Comparison of ENCODE assay signal across 8 cellular contexts in genomic region chr15:73051811-73052678, GRCh38.
A peak's percentile ranks its signal among the peaks of the same experiment; 100 is the strongest.
DNase-seq lines count a peak whose midpoint lies in the region; ATAC-seq and TF ChIP-seq lines count a peak whose summit lies in the region.

TSS of gene NEO1 (plus strand) at chr15:73052463. CDS start at chr15:73052676, 213 bp downstream.

- no peaks in the 10 kb centered on the region for H3K27me3 ChIP-seq in layer of hippocampus (ENCODE audit: control insufficient read depth, insufficient read depth, low read length)

- DNase-seq in NCI-H345 treated with DMSO at 0.1 percent for 48 hours (lab: John Stamatoyannopoulos, UW; ENCODE audit: unreplicated experiment), result peak; percentile 39
- peak; percentile 79 for DNase-seq in activated CD4-positive, alpha-beta T cell treated with anti-CD3 and anti-CD28 coated beads, Interleukin-2, amount 50 U/mL, for 1 hour
- peak; percentile 87 for DNase-seq in coronary artery (ENCODE audit: low spot score)
- peak; percentile 53 to 65 for DNase-seq in stimulated activated CD4-positive, alpha-beta T cell treated with anti-CD3 and anti-CD28 coated beads, Interleukin-1b, Interleukin-23, amount 100 ng/mL, for 1 hour (ENCODE audit: low read depth in 2 of 2)

- H3K27ac ChIP-seq in coronary artery, result peak within 1 kb of the TSS; percentile 90 to 92
- peak within 1 kb of the TSS; percentile 99 for H3K27ac ChIP-seq in layer of hippocampus (ENCODE audit: low read depth, low read length)

- ATAC-seq in GM18867 (IDR thresholded peaks at IDR 0.05; ENCODE audit: unreplicated experiment), result peak; percentile 72
- ATAC-seq in HG03108 (IDR thresholded peaks at IDR 0.05; ENCODE audit: unreplicated experiment), result peak; percentile 39
- ATAC-seq in GM18861 (IDR thresholded peaks at IDR 0.05; ENCODE audit: unreplicated experiment), result no peak

- no peak for TF ChIP-seq CTCF in coronary artery (IDR thresholded peaks at IDR 0.05)

- peak within 1 kb of the TSS; percentile 88 for H3K4me3 ChIP-seq in coronary artery
